In the genomic region with DNA sequence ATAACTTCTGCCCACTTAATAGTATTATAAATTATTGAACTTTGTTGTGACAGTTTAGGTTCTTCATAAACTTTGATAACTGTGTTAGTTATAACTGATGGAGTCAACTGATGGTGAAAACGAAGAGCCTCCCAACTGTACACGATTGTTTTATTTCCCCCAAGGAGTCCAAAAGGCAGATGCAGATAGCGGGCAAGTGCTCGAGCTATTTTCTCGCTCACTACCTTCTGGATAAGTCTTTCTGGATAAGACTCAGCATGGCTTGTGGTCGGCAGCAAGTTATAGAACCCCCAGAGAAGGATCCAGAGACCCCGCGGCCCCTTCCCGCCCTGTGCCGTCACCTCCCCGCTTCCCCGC, we compare ENCODE assay signal across 8 cellular contexts. TPM values are rescaled to one million over a fixed set of nuclear protein-coding genes. Genes with fewer than 3 reads are reported as not detected.
A peak's percentile ranks its signal among the peaks of the same experiment; 100 is the strongest.
DNase-seq lines count a peak whose midpoint lies in the region; ATAC-seq, FAIRE-seq and TF ChIP-seq lines count a peak whose summit lies in the region.

No MANE protein-coding gene starts in this region.

- DNase-seq in T-helper 17 cell (no peak), small intestine (peak; percentile 65), cerebellum (ENCODE audit: low spot score) (no peak)
- DNase-seq in activated CD8-positive, alpha-beta memory T cell treated with anti-CD3 and anti-CD28 coated beads for 24 hours = no peak
- DNase-seq in stimulated activated naive CD4-positive, alpha-beta T cell (lab: John Stamatoyannopoulos, UW) = no peak

- peaks cover 17% of the 10 kb centered on the region for H3K4me1 Mint-ChIP-seq in T-helper 17 cell

- H3K27me3 ChIP-seq in gastroesophageal sphincter (no peaks in the 10 kb centered on the region), small intestine (ENCODE audit: control insufficient read depth in 2 of 2, insufficient read depth in 2 of 2, low read length in 2 of 2) (no peaks in the 10 kb centered on the region)

- H3K4me3 ChIP-seq in GM12875 (ENCODE audit: low read depth, low read length) (peak overlapping the region; percentile 54), gastroesophageal sphincter (peak overlapping the region; percentile 59 to 95), small intestine (ENCODE audit: low read depth in 1 of 2, low read length in 2 of 2) (peak overlapping the region; percentile 76 to 93)

- H3K27ac Mint-ChIP-seq in T-helper 17 cell = peak overlapping the region; percentile 95

- H3K36me3 ChIP-seq in gastroesophageal sphincter (peaks cover 0 to 11% of the 10 kb centered on the region in 2 donors), small intestine (ENCODE audit: control insufficient read depth in 2 of 2, insufficient read depth in 2 of 2, low read length in 2 of 2) (no peaks in the 10 kb centered on the region)

- no peak for FAIRE-seq in small intestine (lab: Jason Lieb, UNC)

- peaks cover 2% of the 10 kb centered on the region for H3K36me3 Mint-ChIP-seq in T-helper 17 cell (ENCODE audit: low read depth)

- H3K27me3 Mint-ChIP-seq in T-helper 17 cell = peaks cover 6% of the 10 kb centered on the region

- H3K27ac ChIP-seq in gastroesophageal sphincter = peak overlapping the region; percentile 81 to 91 (median 88)
- peak overlapping the region; percentile 91 to 96 for H3K27ac ChIP-seq in small intestine (ENCODE audit: low read depth in 1 of 2, low read length in 1 of 2)

- TF ChIP-seq CTCF in GM12875 (IDR thresholded peaks at IDR 0.05; ENCODE audit: borderline replicate concordance, insufficient read depth, low read depth, low read length) (no peak), gastroesophageal sphincter (IDR thresholded peaks at IDR 0.05) (no peak)

- H3K9me3 ChIP-seq in T-helper 17 cell (ENCODE audit: control insufficient read depth, low read length, poor library complexity, severe bottlenecking) (no peaks in the 10 kb centered on the region), gastroesophageal sphincter (no peaks in the 10 kb centered on the region), small intestine (ENCODE audit: control insufficient read depth, low read depth) (no peaks in the 10 kb centered on the region)

- H3K4me3 Mint-ChIP-seq in T-helper 17 cell = peak overlapping the region; percentile 90

- ATAC-seq in HG02571 (IDR thresholded peaks at IDR 0.05; ENCODE audit: unreplicated experiment) (peak; percentile 21), T-helper 17 cell (no peak), gastroesophageal sphincter (no peak)

- H3K4me1 ChIP-seq in gastroesophageal sphincter (peaks cover 0 to 16% (median 9%) of the 10 kb centered on the region in 3 donors), small intestine (ENCODE audit: control insufficient read depth in 2 of 2, insufficient read depth in 1 of 2, low read depth in 1 of 2, low read length in 1 of 2) (peaks cover 0 to 3% of the 10 kb centered on the region in 2 donors)

- WGBS in gastroesophageal sphincter (ENCODE audit: low coverage in 1 of 2), 2 donors = 0% methylated on average over 2 to 6 of the region's 12 CpGs
- 1% methylated on average over 12 of the region's 12 CpGs for WGBS in small intestine, 3 donors

- no peak for TF ChIP-seq POLR2A in gastroesophageal sphincter (IDR thresholded peaks at IDR 0.05)

- no peak for TF ChIP-seq EP300 in gastroesophageal sphincter (IDR thresholded peaks at IDR 0.05)

RNA-seq across cellular contexts. Expression of gene GCFC2, which starts 0.5 kb away (rescaled TPM):
- 10 to 100 TPM; 17.1 to 22.4 TPM for total RNA-seq in T-helper 17 cell
- 10 to 100 TPM; 14.2 to 33.6 (median 22.8) TPM for total RNA-seq in gastroesophageal sphincter
- 10 to 100 TPM in 1 of 3 donors, 1 to 10 TPM in 2; 8.9 to 11.2 (median 9.7) TPM for polyA plus RNA-seq in small intestine
- 22.0 TPM for total RNA-seq in cerebellum
